14 cellular contexts compared by ENCODE assay signal in the genomic region with DNA sequence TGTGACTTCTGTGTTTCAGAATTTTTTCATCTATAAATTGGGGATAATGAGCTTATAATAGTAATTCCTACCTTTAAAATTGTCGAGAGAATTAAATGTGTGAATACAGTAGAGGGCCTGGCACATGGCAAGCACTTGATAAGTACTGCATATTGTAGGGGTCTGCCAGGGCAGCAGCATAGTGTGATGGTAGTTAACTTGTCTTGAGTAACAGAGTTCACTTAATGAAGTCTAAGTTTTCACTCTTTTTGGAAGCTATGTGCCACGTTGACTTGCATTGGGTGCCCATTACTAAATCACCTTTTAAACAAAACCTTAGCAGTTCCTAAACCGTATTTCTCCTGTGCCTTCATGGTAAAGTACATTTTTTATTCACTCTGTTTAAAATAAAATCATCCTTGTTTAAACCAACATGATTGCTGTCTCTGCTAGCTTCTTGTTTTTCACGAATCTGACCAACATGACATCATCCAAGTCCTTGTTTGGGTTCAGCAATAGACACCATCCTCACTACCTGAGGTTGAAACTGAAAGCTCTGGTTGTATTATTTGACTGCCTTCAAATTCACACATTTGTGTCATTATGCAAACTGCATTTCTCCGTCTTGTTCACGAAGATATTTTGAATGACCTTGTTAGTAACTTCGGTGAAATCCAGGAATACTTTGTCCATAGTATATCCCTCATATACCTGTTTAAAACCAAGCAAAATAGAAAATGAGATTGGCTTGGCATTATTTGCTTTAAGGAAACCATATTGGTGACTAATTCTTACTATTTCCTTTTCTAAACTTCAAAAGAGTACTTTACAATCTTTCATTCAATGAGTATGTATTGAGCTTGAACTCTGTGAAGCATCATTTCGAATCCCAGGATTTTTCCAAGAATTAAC.
DNase-seq lines count a peak whose midpoint lies in the region; ATAC-seq lines count a peak whose summit lies in the region.
"Had no signal": no experiment of that assay in that cellular context is flagged by ENCODE, and none has a peak within 500 bp of the region (broad histone marks: within the 10 kb centered on the region; RNA-seq: fewer than 3 reads in every experiment).

No MANE protein-coding gene starts in this region.

- no peak overlapping the region for H2AFZ ChIP-seq in GM23248

- H3K4me1 ChIP-seq in GM23248 (ENCODE audit: insufficient read depth): peaks cover 10% of the 10 kb centered on the region

- no peaks in the 10 kb centered on the region for H3K36me3 Mint-ChIP-seq in activated CD4-positive, alpha-beta T cell treated with anti-CD3 and anti-CD28 coated beads for 36 hours (ENCODE audit: low read depth)
- H3K36me3 Mint-ChIP-seq in stimulated activated effector memory CD8-positive, alpha-beta T cell treated with anti-CD3 and anti-CD28 coated beads, Interleukin-12 subunit alpha, Interleukin-12 subunit beta, amount 100 ng/mL, for 72 hours: no peaks in the 10 kb centered on the region

- no peak overlapping the region for H3K4me3 Mint-ChIP-seq in activated CD4-positive, alpha-beta T cell treated with anti-CD3 and anti-CD28 coated beads for 36 hours
- H3K4me3 Mint-ChIP-seq in stimulated activated effector memory CD8-positive, alpha-beta T cell treated with anti-CD3 and anti-CD28 coated beads, Interleukin-12 subunit alpha, Interleukin-12 subunit beta, amount 100 ng/mL, for 72 hours: no peak overlapping the region
- H3K4me3 Mint-ChIP-seq: nephron progenitor cell had no signal

- no peak overlapping the region for H3K4me3 ChIP-seq in GM23248
- H3K4me3 ChIP-seq: transverse colon had no signal

- H3K9ac ChIP-seq in GM23248: no peak overlapping the region

- no peaks in the 10 kb centered on the region for H3K27me3 Mint-ChIP-seq in activated CD4-positive, alpha-beta T cell treated with anti-CD3 and anti-CD28 coated beads for 36 hours

- in situ Hi-C loops in GM23248 (cut with MboI): no loop called here

- intact Hi-C loops in activated CD4-positive, alpha-beta T cell treated with anti-CD3 and anti-CD28 coated beads for 36 hours (cut with DNase I, micrococcal nuclease): no loop called here

- H3K27ac Mint-ChIP-seq in activated CD4-positive, alpha-beta T cell treated with anti-CD3 and anti-CD28 coated beads for 36 hours: no peak overlapping the region
- no peak overlapping the region for H3K27ac Mint-ChIP-seq in stimulated activated effector memory CD8-positive, alpha-beta T cell treated with anti-CD3 and anti-CD28 coated beads, Interleukin-12 subunit alpha, Interleukin-12 subunit beta, amount 100 ng/mL, for 72 hours
- H3K27ac Mint-ChIP-seq: nephron progenitor cell had no signal

- peak; percentile 72 for ATAC-seq in activated CD4-positive, alpha-beta T cell treated with anti-CD3 and anti-CD28 coated beads for 36 hours
- ATAC-seq in GM21723 (IDR thresholded peaks at IDR 0.05; ENCODE audit: unreplicated experiment) (peak; percentile 100), HG03175 (IDR thresholded peaks at IDR 0.05; ENCODE audit: unreplicated experiment) (peak; percentile 98)
- ATAC-seq in stimulated activated effector memory CD8-positive, alpha-beta T cell treated with anti-CD3 and anti-CD28 coated beads, Interleukin-12 subunit alpha, Interleukin-12 subunit beta, amount 100 ng/mL, for 72 hours: peak; percentile 68

- H3K4me2 ChIP-seq in GM23248 (ENCODE audit: unreplicated experiment): no peak overlapping the region

- DNase-seq in activated CD4-positive, alpha-beta T cell treated with anti-CD3 and anti-CD28 coated beads for 36 hours: no peak
- no peak for DNase-seq in activated CD4-positive, alpha-beta T cell treated with anti-CD3 and anti-CD28 coated beads, Interleukin-2, amount 50 U/mL, for 1 hour
- no peak for DNase-seq in stimulated activated effector memory CD8-positive, alpha-beta T cell treated with anti-CD3 and anti-CD28 coated beads, Interleukin-12 subunit alpha, Interleukin-12 subunit beta, amount 100 ng/mL, for 72 hours (ENCODE audit: low spot score in 2 of 2)
- DNase-seq in superior temporal gyrus (ENCODE audit: extremely low spot score) (no peak), GM23248 (no peak), ecto neural progenitor cell (ENCODE audit: low spot score) (no peak)
- DNase-seq: activated CD4-positive, alpha-beta T cell treated with anti-CD3 and anti-CD28 coated beads for 48 hours; amniotic stem cell; DND-41; NCI-H146; nephron progenitor cell; transverse colon had no signal

- H3K79me2 ChIP-seq in GM23248 (ENCODE audit: insufficient read depth): no peaks in the 10 kb centered on the region

- no peaks in the 10 kb centered on the region for H3K9me2 ChIP-seq in GM23248 (ENCODE audit: insufficient read depth)

- no peaks in the 10 kb centered on the region for H3K9me3 ChIP-seq in GM23248 (ENCODE audit: low read depth)
- H3K9me3 ChIP-seq: transverse colon had no signal

- no peak overlapping the region for H3K27ac ChIP-seq in GM23248
- H3K27ac ChIP-seq: transverse colon had no signal

- H3K9me3 Mint-ChIP-seq in activated CD4-positive, alpha-beta T cell treated with anti-CD3 and anti-CD28 coated beads for 36 hours (ENCODE audit: low read depth): no peaks in the 10 kb centered on the region
- H3K9me3 Mint-ChIP-seq in stimulated activated effector memory CD8-positive, alpha-beta T cell treated with anti-CD3 and anti-CD28 coated beads, Interleukin-12 subunit alpha, Interleukin-12 subunit beta, amount 100 ng/mL, for 72 hours: peaks cover 14% of the 10 kb centered on the region
- H3K9me3 Mint-ChIP-seq: nephron progenitor cell had no signal

- H3K27me3 ChIP-seq in GM23248 (replicated peaks; ENCODE audit: insufficient read depth): no peaks in the 10 kb centered on the region
- H3K27me3 ChIP-seq: transverse colon had no signal

- CTCF ChIA-PET in activated CD4-positive, alpha-beta T cell treated with anti-CD3 and anti-CD28 coated beads for 36 hours (lab: Charles Lee): interaction anchor here (0.6 kb wide), 1 partner anchor 780 kb away, joined by 3 read pairs; no protein-coding TSS in a partner anchor

- peaks cover 5% of the 10 kb centered on the region; the same call in 1 of the 2 replicates for H3F3A ChIP-seq in GM23248 (ENCODE audit: insufficient read depth)

- WGBS in GM23248 (ENCODE audit: low coverage in 1 of 2, low lambda C conversion rate in 2 of 2, missing lambda C conversion rate in 2 of 2), 2 experiments: 86 to 88% methylated on average over 8 of the region's 8 CpGs

- H4K20me1 ChIP-seq in GM23248 (ENCODE audit: insufficient read depth): no peaks in the 10 kb centered on the region

- no peaks in the 10 kb centered on the region for H3K36me3 ChIP-seq in GM23248 (ENCODE audit: low read depth)
- H3K36me3 ChIP-seq: transverse colon had no signal

- H3K4me1 Mint-ChIP-seq in activated CD4-positive, alpha-beta T cell treated with anti-CD3 and anti-CD28 coated beads for 36 hours: peaks cover 6% of the 10 kb centered on the region
- H3K4me1 Mint-ChIP-seq in stimulated activated effector memory CD8-positive, alpha-beta T cell treated with anti-CD3 and anti-CD28 coated beads, Interleukin-12 subunit alpha, Interleukin-12 subunit beta, amount 100 ng/mL, for 72 hours: no peaks in the 10 kb centered on the region
- H3K4me1 Mint-ChIP-seq: nephron progenitor cell had no signal

- POLR2A ChIA-PET in activated CD4-positive, alpha-beta T cell treated with anti-CD3 and anti-CD28 coated beads for 36 hours (lab: Charles Lee): no interaction called here
